Comparison of ENCODE assay signal across 21 cellular contexts in the genomic region with DNA sequence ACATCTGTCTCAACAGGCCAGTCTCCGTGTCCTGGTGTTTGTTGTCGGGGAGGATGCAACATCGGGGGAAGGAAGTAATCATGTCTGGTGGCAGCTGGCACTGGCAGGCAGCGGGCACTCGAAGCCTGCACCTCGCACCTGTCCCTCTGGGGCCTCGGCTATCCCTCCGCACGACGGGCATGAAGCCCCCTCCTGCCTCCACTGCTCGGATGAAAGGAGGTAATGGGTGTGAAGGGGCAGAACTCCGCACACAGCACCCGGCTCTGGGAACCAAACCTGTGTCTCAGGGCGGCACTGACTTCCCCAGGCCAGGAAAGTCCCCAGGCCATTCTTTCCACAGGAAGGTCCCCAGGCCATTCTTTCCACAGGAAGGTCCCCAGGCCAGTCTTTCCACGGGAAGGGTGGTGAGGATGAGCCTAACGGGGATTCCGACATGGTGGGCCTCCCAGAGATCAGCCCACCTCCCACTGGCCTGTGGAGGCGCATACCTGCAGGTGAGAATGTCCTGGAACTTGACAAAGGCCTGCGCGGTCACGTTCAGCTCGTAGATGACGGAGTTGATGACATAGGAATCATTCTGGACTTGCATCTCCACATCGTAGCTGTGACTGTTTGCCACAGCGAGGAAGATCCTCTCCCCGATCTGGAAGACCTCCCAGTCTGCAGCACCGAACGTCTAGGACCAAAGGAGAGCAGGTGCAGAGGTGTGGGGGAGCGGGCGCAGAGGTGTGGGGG. TPM values are rescaled to one million over a fixed set of nuclear protein-coding genes. Genes with fewer than 3 reads are reported as not detected.
DNase-seq lines count a peak whose midpoint lies in the region; ATAC-seq and TF ChIP-seq lines count a peak whose summit lies in the region.
"Had no signal": no experiment of that assay in that cellular context is flagged by ENCODE, and none has a peak within 500 bp of the region (broad histone marks: within the 10 kb centered on the region; RNA-seq: fewer than 3 reads in every experiment).

No MANE protein-coding gene starts in this region.

- H3K36me3 ChIP-seq in neural progenitor cell, result no peaks in the 10 kb centered on the region
- H3K36me3 ChIP-seq: BE2C had no signal

- H3K27ac Mint-ChIP-seq in chondrocyte (ENCODE audit: unreplicated experiment), result no peak overlapping the region
- no peak overlapping the region for H3K27ac Mint-ChIP-seq in neural progenitor cell
- no peak overlapping the region for H3K27ac Mint-ChIP-seq in activated CD4-positive, alpha-beta memory T cell treated with anti-CD3 and anti-CD28 coated beads for 36 hours
- H3K27ac Mint-ChIP-seq: CD4-positive, CD25-positive, alpha-beta regulatory T cell; CD8-positive, alpha-beta memory T cell had no signal

- H3K9me3 Mint-ChIP-seq in chondrocyte (ENCODE audit: low read depth) (no peaks in the 10 kb centered on the region), neural progenitor cell (no peaks in the 10 kb centered on the region)
- H3K9me3 Mint-ChIP-seq in activated CD4-positive, alpha-beta memory T cell treated with anti-CD3 and anti-CD28 coated beads for 36 hours, result no peaks in the 10 kb centered on the region
- H3K9me3 Mint-ChIP-seq: CD8-positive, alpha-beta memory T cell; H9; IgD-negative memory B cell had no signal

- H3K4me1 ChIP-seq in neural progenitor cell, result peaks cover 7% of the 10 kb centered on the region
- H3K4me1 ChIP-seq: BE2C had no signal

- H3K4me2 ChIP-seq in neural progenitor cell, result no peak overlapping the region

- H3K27me3 ChIP-seq in neural progenitor cell, result no peaks in the 10 kb centered on the region

- POLR2A ChIA-PET in activated CD4-positive, alpha-beta memory T cell treated with anti-CD3 and anti-CD28 coated beads for 36 hours (lab: Charles Lee), result no interaction called here

- H3K9ac ChIP-seq in neural progenitor cell, result no peak overlapping the region

- DNase-seq in left ventricle myocardium superior (peak; percentile 6), Right ventricle myocardium inferior (ENCODE audit: missing footprints) (no peak), NCI-H69 (lab: John Stamatoyannopoulos, UW) (peak; percentile 48), chondrocyte (ENCODE audit: low spot score) (peak; percentile 75), neural progenitor cell (ENCODE audit: low spot score) (no peak)
- DNase-seq in activated CD4-positive, alpha-beta memory T cell treated with anti-CD3 and anti-CD28 coated beads for 36 hours, result no peak
- DNase-seq: C1 segment of cervical spinal cord; CD4-positive, CD25-positive, alpha-beta regulatory T cell; CD8-positive, alpha-beta memory T cell; DMS153; GDM1; GOT3; H9; KG1 had no signal

- no peaks in the 10 kb centered on the region for H3K79me2 ChIP-seq in neural progenitor cell (ENCODE audit: low read depth)

- H3K9me3 ChIP-seq in neural progenitor cell (ENCODE audit: low read depth), result no peaks in the 10 kb centered on the region
- H3K9me3 ChIP-seq: BE2C had no signal

- H3K36me3 Mint-ChIP-seq in chondrocyte (ENCODE audit: low read depth) (no peaks in the 10 kb centered on the region), neural progenitor cell (no peaks in the 10 kb centered on the region)
- no peaks in the 10 kb centered on the region for H3K36me3 Mint-ChIP-seq in activated CD4-positive, alpha-beta memory T cell treated with anti-CD3 and anti-CD28 coated beads for 36 hours
- H3K36me3 Mint-ChIP-seq: CD4-positive, CD25-positive, alpha-beta regulatory T cell; CD8-positive, alpha-beta memory T cell; IgD-negative memory B cell had no signal

- no peak overlapping the region for H3K4me3 Mint-ChIP-seq in chondrocyte (ENCODE audit: unreplicated experiment)
- peak overlapping the region; percentile 48 for H3K4me3 Mint-ChIP-seq in neural progenitor cell
- H3K4me3 Mint-ChIP-seq in activated CD4-positive, alpha-beta memory T cell treated with anti-CD3 and anti-CD28 coated beads for 36 hours, result no peak overlapping the region
- H3K4me3 Mint-ChIP-seq: CD4-positive, CD25-positive, alpha-beta regulatory T cell; H9 had no signal

- H3F3A ChIP-seq in neural progenitor cell (ENCODE audit: low read depth), result no peaks in the 10 kb centered on the region

- no peaks in the 10 kb centered on the region for H4K20me1 ChIP-seq in neural progenitor cell (ENCODE audit: low read depth)

- intact Hi-C loops in left ventricle myocardium superior (cut with micrococcal nuclease) (no loop called here), Right ventricle myocardium inferior (cut with DNase I) (no loop called here)
- intact Hi-C loops in activated CD4-positive, alpha-beta memory T cell treated with anti-CD3 and anti-CD28 coated beads for 36 hours (cut with micrococcal nuclease), result no loop called here

- H3K4me1 Mint-ChIP-seq in chondrocyte (ENCODE audit: low read depth) (peaks cover 7% of the 10 kb centered on the region), neural progenitor cell (peaks cover 7% of the 10 kb centered on the region)
- H3K4me1 Mint-ChIP-seq in activated CD4-positive, alpha-beta memory T cell treated with anti-CD3 and anti-CD28 coated beads for 36 hours (ENCODE audit: low read depth), result no peaks in the 10 kb centered on the region

- CTCF ChIA-PET in activated CD4-positive, alpha-beta memory T cell treated with anti-CD3 and anti-CD28 coated beads for 36 hours (lab: Charles Lee), result interaction anchor here (1.2 to 5.7 kb wide), 4 partner anchors 234 to 383 kb away, joined by 3 to 67 read pairs (median 20); no protein-coding TSS in a partner anchor

- no peak for ATAC-seq in left ventricle myocardium superior
- no peak for ATAC-seq in Right ventricle myocardium inferior
- ATAC-seq in HG02938 (IDR thresholded peaks at IDR 0.05; ENCODE audit: unreplicated experiment), result no peak
- no peak for ATAC-seq in HG03108 (IDR thresholded peaks at IDR 0.05; ENCODE audit: unreplicated experiment)

- H2AFZ ChIP-seq in neural progenitor cell (replicated peaks), result no peak overlapping the region

- peaks cover 6% of the 10 kb centered on the region for H3K27me3 Mint-ChIP-seq in chondrocyte (ENCODE audit: low read depth)
- H3K27me3 Mint-ChIP-seq in neural progenitor cell (ENCODE audit: insufficient read depth, low read depth), result peaks cover 4% of the 10 kb centered on the region
- no peaks in the 10 kb centered on the region for H3K27me3 Mint-ChIP-seq in activated CD4-positive, alpha-beta memory T cell treated with anti-CD3 and anti-CD28 coated beads for 36 hours
- H3K27me3 Mint-ChIP-seq: CD4-positive, CD25-positive, alpha-beta regulatory T cell had no signal

- no peak overlapping the region for H3K27ac ChIP-seq in neural progenitor cell
- H3K27ac ChIP-seq: HL-60 had no signal

- TF ChIP-seq CTCF in chondrocyte (IDR thresholded peaks at IDR 0.05), result no peak
- no peak for TF ChIP-seq CTCF in neural progenitor cell (IDR thresholded peaks at IDR 0.05)

- no peak overlapping the region for H3K4me3 ChIP-seq in neural progenitor cell

RNA-seq across cellular contexts. Expression of a gene that starts 31.1 kb away (rescaled TPM):
- not detected for total RNA-seq in left ventricle myocardium superior
- total RNA-seq in Right ventricle myocardium inferior, result not detected
- total RNA-seq in chondrocyte, result not detected in 3 replicates
- not detected in 2 replicates for total RNA-seq in neural progenitor cell (ENCODE audit: low replicate concordance)
- total RNA-seq in activated CD4-positive, alpha-beta memory T cell treated with anti-CD3 and anti-CD28 coated beads for 36 hours, result not detected
- total RNA-seq: CD4-positive, CD25-positive, alpha-beta regulatory T cell; CD8-positive, alpha-beta memory T cell; Daoy; H9; HT1080 had no signal

RNA-seq across cellular contexts. Expression of a gene that starts 42.4 kb away (rescaled TPM):
- total RNA-seq in left ventricle myocardium superior (not detected), Right ventricle myocardium inferior (not detected), chondrocyte (not detected in 3 replicates), neural progenitor cell (ENCODE audit: low replicate concordance) (not detected in 2 replicates)
- not detected for total RNA-seq in activated CD4-positive, alpha-beta memory T cell treated with anti-CD3 and anti-CD28 coated beads for 36 hours
- total RNA-seq: CD4-positive, CD25-positive, alpha-beta regulatory T cell; CD8-positive, alpha-beta memory T cell; Daoy; H9; HT1080 had no signal

RNA-seq across cellular contexts. Expression of a gene that starts 49.7 kb away (rescaled TPM):
- total RNA-seq in left ventricle myocardium superior, result not detected
- total RNA-seq in Right ventricle myocardium inferior, result not detected
- not detected in 3 replicates for total RNA-seq in chondrocyte
- total RNA-seq in neural progenitor cell (ENCODE audit: low replicate concordance), result not detected in 2 replicates
- not detected for total RNA-seq in activated CD4-positive, alpha-beta memory T cell treated with anti-CD3 and anti-CD28 coated beads for 36 hours
- total RNA-seq: CD4-positive, CD25-positive, alpha-beta regulatory T cell; CD8-positive, alpha-beta memory T cell; Daoy; H9; HT1080 had no signal

RNA-seq across cellular contexts. Expression of a gene that starts 53.6 kb away (rescaled TPM):
- total RNA-seq in left ventricle myocardium superior, result 2.1 TPM
- 3.3 TPM for total RNA-seq in Right ventricle myocardium inferior
- 3.3 to 8.0 TPM (median 7.4 TPM) in 3 replicates for total RNA-seq in chondrocyte
- 2.5 and 4.9 TPM in 2 replicates for total RNA-seq in neural progenitor cell (ENCODE audit: low replicate concordance)
- 1 to 10 TPM; 2.6 to 2.8 TPM for total RNA-seq in activated CD4-positive, alpha-beta memory T cell treated with anti-CD3 and anti-CD28 coated beads for 36 hours
- total RNA-seq: HT1080 had no signal

Comparison
In these comparisons a context has a peak if more than half of its experiments do, and no peak if none do; other contexts are left out.
1. DNase-seq: peak in left ventricle myocardium superior (single experiment), NCI-H69 (single experiment) and chondrocyte (single experiment); none in Right ventricle myocardium inferior (single experiment), neural progenitor cell (single experiment) and activated CD4-positive, alpha-beta memory T cell treated with anti-CD3 and anti-CD28 coated beads for 36 hours (single experiment).